25 cellular contexts compared by ENCODE assay signal in genomic region chr13:100625447-100625846, GRCh38. TPM values are rescaled to one million over a fixed set of nuclear protein-coding genes. Genes with fewer than 3 reads are reported as not detected.
A peak's percentile ranks its signal among the peaks of the same experiment; 100 is the strongest.
DNase-seq lines count a peak whose midpoint lies in the region; ATAC-seq and TF ChIP-seq lines count a peak whose summit lies in the region.
"Had no signal": no experiment of that assay in that cellular context is flagged by ENCODE, and none has a peak within 500 bp of the region (broad histone marks: within the 10 kb centered on the region; RNA-seq: fewer than 3 reads in every experiment).

No MANE protein-coding gene starts in this region.

- H3K18ac ChIP-seq in H9 (ENCODE audit: insufficient read length, low read depth, low read length) (no peak overlapping the region), trophoblast cell (ENCODE audit: low read length) (no peak overlapping the region)

- H2AK5ac ChIP-seq in H9 (ENCODE audit: insufficient read length, low read length) (no peak overlapping the region), trophoblast cell (ENCODE audit: low read length) (no peak overlapping the region)

- H3K27ac Mint-ChIP-seq in H9: peak overlapping the region in 2 of 3 experiments; percentile 50 to 83; a peak in 1 of 7 replicates
- no peak overlapping the region for H3K27ac Mint-ChIP-seq in endodermal cell
- H3K27ac Mint-ChIP-seq: CD4-positive, alpha-beta memory T cell; T-helper 17 cell had no signal

- no peak overlapping the region for H3K4me3 ChIP-seq in SJSA1
- no peak overlapping the region for H3K4me3 ChIP-seq in endodermal cell (ENCODE audit: low read length)
- no peak overlapping the region for H3K4me3 ChIP-seq in trophoblast cell (ENCODE audit: low read depth, low read length)
- H3K4me3 ChIP-seq: A549; BLaER1 treated with 17β-estradiol and CSF1 and Interleukin-3, amounts not matched to agents 10 nM and 100 nM had no signal

- H3K9ac ChIP-seq in H9 (ENCODE audit: extremely low read depth, insufficient read length, low read length): no peak overlapping the region
- H3K9ac ChIP-seq in endodermal cell (ENCODE audit: extremely low read depth, low read length, poor library complexity, severe bottlenecking): no peak overlapping the region
- no peak overlapping the region for H3K9ac ChIP-seq in trophoblast cell (ENCODE audit: low read length)
- H3K9ac ChIP-seq: BLaER1 treated with 17β-estradiol and CSF1 and Interleukin-3, amounts not matched to agents 10 nM and 100 nM; SK-N-SH had no signal

- peaks cover 15 to 18% of the 10 kb centered on the region in 2 experiments for H3K4me1 Mint-ChIP-seq in H9
- peaks cover 8% of the 10 kb centered on the region for H3K4me1 Mint-ChIP-seq in endodermal cell

- no peak overlapping the region for H2BK20ac ChIP-seq in H9 (ENCODE audit: low read depth, low read length, poor library complexity, severe bottlenecking)

- no CpG with 5 or more reads among the region's 9 CpGs for WGBS in H9 (ENCODE audit: extremely low coverage, insufficient read length, low lambda C conversion rate)
- WGBS in endodermal cell (ENCODE audit: insufficient coverage in 1 of 2, insufficient read length in 1 of 2), 2 experiments: 70 to 90% methylated on average over 4 to 9 of the region's 9 CpGs
- no CpG with 5 or more reads among the region's 9 CpGs for WGBS in trophoblast cell (ENCODE audit: extremely low coverage, insufficient coverage, insufficient read length)

- H2BK15ac ChIP-seq in H9 (ENCODE audit: low read depth, low read length): no peak overlapping the region

- H3K79me2 ChIP-seq in H9 (ENCODE audit: insufficient read depth, low read length) (no peaks in the 10 kb centered on the region), trophoblast cell (ENCODE audit: control insufficient read depth, insufficient read depth, low read length, poor library complexity) (no peaks in the 10 kb centered on the region)

- no peak for TF ChIP-seq CTCF in H9 (conservative IDR thresholded peaks at IDR 0.05)
- no peak for TF ChIP-seq CTCF in endodermal cell (conservative IDR thresholded peaks at IDR 0.05)
- no peak for TF ChIP-seq CTCF in GM10248 (IDR thresholded peaks at IDR 0.05; ENCODE audit: control extremely low read depth, extremely low read depth, low read depth, missing control alignments)

- H3K14ac ChIP-seq in H9 (ENCODE audit: insufficient read depth, low read length) (no peak overlapping the region), trophoblast cell (ENCODE audit: low read length) (no peak overlapping the region)

- H3K4ac ChIP-seq in H9 (ENCODE audit: low read depth, low read length) (no peak overlapping the region), trophoblast cell (ENCODE audit: low read depth, low read length) (no peak overlapping the region)

- no peak overlapping the region for H3T11ph ChIP-seq in H9 (ENCODE audit: low read length)

- H4K8ac ChIP-seq in H9 (replicated peaks; ENCODE audit: insufficient read length, low read depth, low read length) (no peak overlapping the region), trophoblast cell (ENCODE audit: low read depth, low read length) (no peak overlapping the region)

- H3K9me3 ChIP-seq in H9 (ENCODE audit: control insufficient read depth, low read depth, low read length): no peaks in the 10 kb centered on the region
- no peaks in the 10 kb centered on the region for H3K9me3 ChIP-seq in SJSA1 (replicated peaks)
- H3K9me3 ChIP-seq in endodermal cell (ENCODE audit: control insufficient read depth, low read length): peaks cover 9% of the 10 kb centered on the region
- H3K9me3 ChIP-seq in trophoblast cell (ENCODE audit: insufficient read depth, low read depth, low read length): peaks cover 1% of the 10 kb centered on the region
- H3K9me3 ChIP-seq: A549, SK-N-SH had no signal

- H3K4me3 Mint-ChIP-seq in H9 (no peak overlapping the region), endodermal cell (no peak overlapping the region)
- H3K4me3 Mint-ChIP-seq: CD4-positive, alpha-beta memory T cell; T-helper 17 cell had no signal

- no peak overlapping the region for H3K56ac ChIP-seq in H9 (ENCODE audit: insufficient read length, low read depth, low read length)

- H3K23ac ChIP-seq in H9 (ENCODE audit: insufficient read length, low read depth, low read length) (no peak overlapping the region), trophoblast cell (ENCODE audit: low read length) (no peak overlapping the region)

- no peak overlapping the region for H4K91ac ChIP-seq in H9 (ENCODE audit: insufficient read length, low read depth, low read length)
- no peak overlapping the region for H4K91ac ChIP-seq in trophoblast cell (ENCODE audit: low read depth, low read length)

- CTCF ChIA-PET in GM10248 (lab: Yijun Ruan, JAX): interaction anchor here (1.0 to 1.2 kb wide), 3 partner anchors 9 to 725 kb away, joined by 3 read pairs; no protein-coding TSS in a partner anchor

- H3K27me3 ChIP-seq in H9 (ENCODE audit: insufficient read depth, low read length) (no peaks in the 10 kb centered on the region), SJSA1 (replicated peaks) (no peaks in the 10 kb centered on the region), endodermal cell (ENCODE audit: control insufficient read depth, insufficient read depth, low read length, poor library complexity, severe bottlenecking) (no peaks in the 10 kb centered on the region), trophoblast cell (ENCODE audit: insufficient read depth, low read length) (no peaks in the 10 kb centered on the region)
- H3K27me3 ChIP-seq: BLaER1 treated with 17β-estradiol and CSF1 and Interleukin-3, amounts not matched to agents 10 nM and 100 nM had no signal

- H3K27ac ChIP-seq in H9 (ENCODE audit: insufficient read length, low read depth, low read length) (no peak overlapping the region), SJSA1 (peak overlapping the region; percentile 35; the same call in 1 of the 2 replicates), endodermal cell (ENCODE audit: low read depth, low read length) (peak overlapping the region; percentile 24), trophoblast cell (ENCODE audit: low read depth, low read length) (peak overlapping the region; percentile 61)
- H3K27ac ChIP-seq: A549; BLaER1 treated with 17β-estradiol and CSF1 and Interleukin-3, amounts not matched to agents 10 nM and 100 nM had no signal

- H3K79me1 ChIP-seq in H9 (ENCODE audit: insufficient read depth, low read depth, low read length, poor library complexity, severe bottlenecking): no peaks in the 10 kb centered on the region
- peaks cover 3% of the 10 kb centered on the region for H3K79me1 ChIP-seq in trophoblast cell (ENCODE audit: low read length)

- ATAC-seq in GM21786 (IDR thresholded peaks at IDR 0.05; ENCODE audit: unreplicated experiment): no peak
- ATAC-seq in GM18511 (IDR thresholded peaks at IDR 0.05; ENCODE audit: unreplicated experiment): no peak
- ATAC-seq: A549, T-helper 17 cell had no signal

- no peaks in the 10 kb centered on the region for H3K27me3 Mint-ChIP-seq in H9 (ENCODE audit: low read depth)
- H3K27me3 Mint-ChIP-seq in endodermal cell (ENCODE audit: insufficient read depth): no peaks in the 10 kb centered on the region
- H3K27me3 Mint-ChIP-seq: CD4-positive, alpha-beta memory T cell; T-helper 17 cell had no signal

- no peak overlapping the region for H2BK12ac ChIP-seq in H9 (ENCODE audit: insufficient read length, low read depth, low read length)
- H2BK12ac ChIP-seq in trophoblast cell (ENCODE audit: low read length): no peak overlapping the region

- POLR2A ChIA-PET in GM10248 (lab: Yijun Ruan, JAX): no interaction called here

- no peak for DNase-seq in H9
- peak; percentile 46 to 53 for DNase-seq in SJSA1 (ENCODE audit: low read depth in 1 of 2, low spot score in 2 of 2)
- DNase-seq in endodermal cell: no peak
- peak; percentile 15 to 34 for DNase-seq in trophoblast cell
- no peak for DNase-seq in GM10248 (ENCODE audit: extremely low spot score)
- no peak for DNase-seq in cerebellar nuclear complex (lab: John Stamatoyannopoulos, UW)
- DNase-seq: AML-193; CD4-positive, alpha-beta memory T cell; COR-L47; DMS53; GF-D8; GOT3; NCI-H1092; NCI-H1417 treated with DMSO at 0.1 percent for 48 hours; NCI-H1694 treated with DMSO at 0.1 percent for 48 hours; NCI-H2081; NCI-H2227 treated with DMSO at 0.1 percent for 48 hours; NCI-H69; SIG-M5; SK-N-SH; T-helper 17 cell had no signal

- no peaks in the 10 kb centered on the region for H4K20me1 ChIP-seq in H9 (ENCODE audit: control insufficient read depth, insufficient read depth, insufficient read length)
- H4K20me1 ChIP-seq: BLaER1 treated with 17β-estradiol and CSF1 and Interleukin-3, amounts not matched to agents 10 nM and 100 nM had no signal

- H4K5ac ChIP-seq in H9 (ENCODE audit: insufficient read length, low read depth, low read length): no peak overlapping the region

- H3K4me1 ChIP-seq in H9 (ENCODE audit: insufficient read depth, low read length) (peaks cover 2% of the 10 kb centered on the region; the same call in 1 of the 2 replicates), SJSA1 (replicated peaks) (peaks cover 22% of the 10 kb centered on the region), endodermal cell (ENCODE audit: control insufficient read depth, insufficient read depth, low read length) (no peaks in the 10 kb centered on the region), trophoblast cell (ENCODE audit: control insufficient read depth in 1 of 2, insufficient read depth in 2 of 2, low read length in 2 of 2) (peaks cover 0 to 4% of the 10 kb centered on the region in 2 experiments)
- H3K4me1 ChIP-seq: A549; BLaER1 treated with 17β-estradiol and CSF1 and Interleukin-3, amounts not matched to agents 10 nM and 100 nM had no signal

- no peak overlapping the region for H3K4me2 ChIP-seq in H9 (ENCODE audit: insufficient read depth, insufficient read length, low read length)
- H3K4me2 ChIP-seq in trophoblast cell (ENCODE audit: low read length): no peak overlapping the region
- H3K4me2 ChIP-seq: A549; BLaER1 treated with 17β-estradiol and CSF1 and Interleukin-3, amounts not matched to agents 10 nM and 100 nM; SK-N-SH had no signal

- no peak overlapping the region for H2BK120ac ChIP-seq in H9 (ENCODE audit: low read depth, low read length, poor library complexity, severe bottlenecking)
- H2BK120ac ChIP-seq in trophoblast cell (ENCODE audit: insufficient read depth, low read length, poor library complexity): no peak overlapping the region

- no peak overlapping the region for H4K12ac ChIP-seq in trophoblast cell (ENCODE audit: low read depth, low read length)

- H2AFZ ChIP-seq in H9 (ENCODE audit: low read length) (no peak overlapping the region), trophoblast cell (ENCODE audit: insufficient read depth, low read length, poor library complexity) (no peak overlapping the region)

- H3K9me3 Mint-ChIP-seq in H9: peaks cover 2 to 5% of the 10 kb centered on the region in 2 experiments; a peak in 4 of 5 replicates
- peaks cover 4% of the 10 kb centered on the region for H3K9me3 Mint-ChIP-seq in endodermal cell

- H3K36me3 Mint-ChIP-seq in H9 (ENCODE audit: insufficient read depth in 1 of 3, low read depth in 3 of 3): peaks cover 66 to 82% (median 71%) of the 10 kb centered on the region in 3 experiments
- peaks cover 85% of the 10 kb centered on the region for H3K36me3 Mint-ChIP-seq in endodermal cell (ENCODE audit: low read depth)

- no peak overlapping the region for H2BK5ac ChIP-seq in H9 (ENCODE audit: insufficient read length, low read length)
- H2BK5ac ChIP-seq in trophoblast cell (ENCODE audit: low read depth, low read length, poor library complexity): no peak overlapping the region

- H3K36me3 ChIP-seq in SJSA1: peaks cover 54% of the 10 kb centered on the region
- H3K36me3 ChIP-seq in endodermal cell (ENCODE audit: control insufficient read depth, insufficient read depth, low read length): peaks cover 55% of the 10 kb centered on the region
- H3K36me3 ChIP-seq in trophoblast cell (ENCODE audit: control insufficient read depth in 1 of 2, insufficient read depth in 2 of 2, low read length in 2 of 2): peaks cover 18 to 23% of the 10 kb centered on the region in 2 experiments

- H3K23me2 ChIP-seq in H9 (ENCODE audit: insufficient read length, low read depth, low read length, poor library complexity, severe bottlenecking): no peaks in the 10 kb centered on the region

RNA-seq across cellular contexts. Expression of gene GGACT, which starts 36.9 kb away (rescaled TPM):
- total RNA-seq in H9 (2021) (1.3 TPM in 2 replicates), endodermal cell (1 to 10 TPM; 2.7 to 6.6 TPM)
- total RNA-seq in SJSA1 (2014; rRNA removed; shearing (Covaris generic)): 1.1 and 1.8 TPM in 2 replicates
- 5.0 TPM for polyA plus RNA-seq in endodermal cell (2013, experiment 1 of 2)
- 4.6 TPM for polyA plus RNA-seq in endodermal cell (2013, experiment 2 of 2)
- polyA plus RNA-seq in trophoblast cell (2013): 4.1 and 4.6 TPM in 2 replicates

RNA-seq across cellular contexts. Expression of gene TMTC4, which starts 49.1 kb away (rescaled TPM):
- total RNA-seq in H9 (2021): 27.3 and 28.1 TPM in 2 replicates
- total RNA-seq in SJSA1 (2014; rRNA removed; shearing (Covaris generic)): 24.2 and 38.4 TPM in 2 replicates
- total RNA-seq in endodermal cell: 10 to 100 TPM; 29.8 to 40.0 TPM
- 59.3 TPM for polyA plus RNA-seq in endodermal cell (2013, experiment 1 of 2)
- 55.8 TPM for polyA plus RNA-seq in endodermal cell (2013, experiment 2 of 2)
- 19.7 and 21.4 TPM in 2 replicates for polyA plus RNA-seq in trophoblast cell (2013)

Comparison
In these comparisons a context has a peak if more than half of its experiments do, and no peak if none do; other contexts are left out.
1. DNase-seq: peak in SJSA1 (2 of 2) and trophoblast cell (2 of 2); none in H9 (single experiment), endodermal cell (single experiment), GM10248 (single experiment) and cerebellar nuclear complex (0 of 2).